In the genomic region with DNA sequence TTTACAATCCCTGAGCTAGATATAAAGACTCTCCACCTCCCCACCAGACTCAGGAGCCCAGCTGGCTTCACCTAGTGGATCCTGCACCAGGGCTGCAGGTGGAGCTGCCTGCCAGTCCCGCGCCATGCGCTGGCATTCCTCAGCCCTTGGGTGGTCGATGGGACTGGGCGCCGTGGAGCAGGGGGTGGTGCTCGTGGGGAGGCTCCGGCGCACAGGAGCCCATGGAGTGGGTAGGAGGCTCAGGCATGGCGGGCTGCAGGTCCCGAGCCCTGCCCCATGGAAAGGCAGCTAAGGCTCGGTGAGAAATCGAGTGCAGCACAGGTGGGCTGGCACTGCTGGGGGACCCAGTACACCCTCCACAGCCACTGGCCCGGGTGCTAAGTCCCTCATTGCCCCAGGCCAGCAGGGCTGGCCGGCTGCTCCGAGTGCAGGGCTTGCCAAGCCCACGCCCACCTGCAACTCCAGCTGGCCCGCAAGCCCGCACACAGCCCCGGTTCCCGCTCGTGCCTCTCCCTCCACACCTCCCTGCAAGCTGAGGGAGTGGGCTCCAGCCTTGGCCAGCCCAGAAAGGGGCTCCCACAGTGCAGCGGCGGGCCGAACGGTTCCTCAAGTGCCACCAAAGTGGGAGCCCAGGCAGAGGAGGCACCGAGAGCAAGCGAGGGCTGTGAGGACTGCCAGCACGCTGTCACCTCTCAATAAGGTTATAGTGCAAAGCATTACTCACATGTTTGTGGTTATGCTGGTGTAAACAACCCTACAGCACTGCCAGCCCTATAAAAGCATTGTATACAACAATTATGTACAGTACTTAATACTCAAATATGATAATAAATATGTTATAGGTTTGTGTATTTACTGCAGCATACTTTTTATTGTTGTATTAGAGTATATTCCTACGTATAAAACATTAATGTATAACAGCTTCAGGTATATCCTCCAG, we compare ENCODE assay signal across 7 cellular contexts.
DNase-seq lines count a peak whose midpoint lies in the region; ATAC-seq, FAIRE-seq and TF ChIP-seq lines count a peak whose summit lies in the region.
"Not testable (repeated sequence)": the region's sequence is repeated elsewhere in the genome, so short reads cannot be mapped to it uniquely, and the experiment has no call there.

No MANE protein-coding gene starts in this region.

- not testable (repeated sequence) for TF ChIP-seq CTCF in kidney (IDR thresholded peaks at IDR 0.05; ENCODE audit: borderline replicate concordance, extremely low read depth, insufficient read depth); lower lobe of right lung (IDR thresholded peaks at IDR 0.05); smooth muscle cell (IDR thresholded peaks at IDR 0.05; ENCODE audit: borderline replicate concordance, insufficient read depth, poor library complexity, severe bottlenecking)

- not testable (repeated sequence) for H3K36me3 ChIP-seq in kidney (ENCODE audit: control insufficient read depth in 1 of 2, insufficient read depth in 2 of 2, low read length in 2 of 2); lower lobe of right lung; smooth muscle cell (ENCODE audit: low read depth)

- not testable (repeated sequence) for H3K79me2 ChIP-seq in smooth muscle cell (ENCODE audit: low read depth)

- not testable (repeated sequence) for FAIRE-seq in kidney (lab: Jason Lieb, UNC)

- 92% methylated on average over 28 of the region's 30 CpGs for WGBS in smooth muscle cell (ENCODE audit: low lambda C conversion rate)

- DNase-seq in H4 (ENCODE audit: low spot score) (peak; percentile 61), SW480 (ENCODE audit: low spot score) (peak; percentile 45), Right ventricle myocardium superior (peak; percentile 16), kidney (peak; percentile 52), lower lobe of right lung (peak; percentile 30), mesenteric fat pad (ENCODE audit: low spot score) (peak; percentile 72)
- DNase-seq in smooth muscle cell (lab: John Stamatoyannopoulos, UW; ENCODE audit: unreplicated experiment), result not testable (repeated sequence)

- not testable (repeated sequence) for H3K27ac ChIP-seq in kidney (ENCODE audit: low read depth in 2 of 2, low read length in 2 of 2); lower lobe of right lung
- peak overlapping the region; percentile 56 for H3K27ac ChIP-seq in smooth muscle cell (ENCODE audit: low read depth)

- not testable (repeated sequence) for ATAC-seq in Right ventricle myocardium superior (ENCODE audit: poor library complexity); lower lobe of right lung

- H3K27me3 ChIP-seq in lower lobe of right lung (ENCODE audit: low read depth); smooth muscle cell (ENCODE audit: low read depth): not testable (repeated sequence)

- intact Hi-C loops in Right ventricle myocardium superior (cut with DNase I); kidney (cut with DNase I); lower lobe of right lung (cut with DNase I): not testable (repeated sequence)

- not testable (repeated sequence) for H3K9ac ChIP-seq in kidney (ENCODE audit: low read length in 2 of 2); smooth muscle cell (ENCODE audit: low read depth)

- H3K9me3 ChIP-seq in kidney (ENCODE audit: control insufficient read depth in 1 of 2, low read length in 2 of 2); lower lobe of right lung; smooth muscle cell (replicated peaks; ENCODE audit: low read depth): not testable (repeated sequence)

- H3K4me3 ChIP-seq in kidney (ENCODE audit: low read length in 2 of 2); lower lobe of right lung; smooth muscle cell: not testable (repeated sequence)

- not testable (repeated sequence) for H3K4me2 ChIP-seq in smooth muscle cell

- not testable (repeated sequence) for H3F3A ChIP-seq in smooth muscle cell (ENCODE audit: low read depth)

- not testable (repeated sequence) for H2AFZ ChIP-seq in smooth muscle cell (ENCODE audit: low read depth)

- H3K4me1 ChIP-seq in kidney (ENCODE audit: control insufficient read depth in 1 of 2, insufficient read depth in 1 of 2, low read depth in 1 of 2, low read length in 2 of 2); lower lobe of right lung: not testable (repeated sequence)
- H3K4me1 ChIP-seq in smooth muscle cell (ENCODE audit: low read depth), result peaks cover 13% of the 10 kb centered on the region

- not testable (repeated sequence) for H4K20me1 ChIP-seq in smooth muscle cell (ENCODE audit: low read depth)
